In genomic region chr21:26047279-26047967, GRCh38 we compare ENCODE assay signal across 18 cellular contexts.
A peak's percentile ranks its signal among the peaks of the same experiment; 100 is the strongest.
DNase-seq lines count a peak whose midpoint lies in the region; ATAC-seq and TF ChIP-seq lines count a peak whose summit lies in the region.
"Had no signal": no experiment of that assay in that cellular context is flagged by ENCODE, and none has a peak within 500 bp of the region (broad histone marks: within the 10 kb centered on the region; RNA-seq: fewer than 3 reads in every experiment).

No MANE protein-coding gene starts in this region.

- H3K4me1 ChIP-seq in mesenchymal stem cell (ENCODE audit: control insufficient read depth, insufficient read depth, low read depth, low read length) (peaks cover 3% of the 10 kb centered on the region), PC-3 (ENCODE audit: insufficient read depth, low read length) (peaks cover 4% of the 10 kb centered on the region)
- H3K4me1 ChIP-seq: SJCRH30 had no signal

- intact Hi-C loops in PC-3 (cut with micrococcal nuclease), result no loop called here

- no peaks in the 10 kb centered on the region for H3K79me2 ChIP-seq in PC-3 (ENCODE audit: low read length)

- H3K18ac ChIP-seq in mesenchymal stem cell (ENCODE audit: low read depth in 1 of 2, low read length in 2 of 2), result no peak overlapping the region

- H2AK5ac ChIP-seq in mesenchymal stem cell (ENCODE audit: low read length, severe bottlenecking), result no peak overlapping the region

- no peak overlapping the region for H2BK5ac ChIP-seq in mesenchymal stem cell (ENCODE audit: low read depth, low read length, poor library complexity, severe bottlenecking)

- WGBS in mesenchymal stem cell, result 95% methylated on average over 3 of the region's 7 CpGs

- ATAC-seq in PC-3 (no peak), GM21515 (IDR thresholded peaks at IDR 0.05; ENCODE audit: unreplicated experiment) (no peak)
- ATAC-seq: GM12878, Panc1 had no signal

- CTCF ChIA-PET in PC-3 (lab: Charles Lee), result no interaction called here

- POLR2A ChIA-PET in PC-3 (lab: Charles Lee; ENCODE audit: unreplicated experiment), result no interaction called here

- H3K9ac ChIP-seq in mesenchymal stem cell (ENCODE audit: low read length) (no peak overlapping the region), PC-3 (ENCODE audit: low read length) (no peak overlapping the region)

- H3K9me3 ChIP-seq in mesenchymal stem cell (ENCODE audit: control insufficient read depth, low read length) (no peaks in the 10 kb centered on the region), PC-3 (ENCODE audit: low read length) (no peaks in the 10 kb centered on the region)
- H3K9me3 ChIP-seq: SJCRH30 had no signal

- in situ Hi-C loops in G401 (cut with HindIII; ENCODE audit: low sequenced_read_pairs), result no loop called here

- no peak overlapping the region for H4K8ac ChIP-seq in mesenchymal stem cell (ENCODE audit: low read length)

- H3K27ac ChIP-seq in mesenchymal stem cell (ENCODE audit: low read length, poor library complexity, severe bottlenecking), result peak overlapping the region; percentile 32
- H3K27ac ChIP-seq in PC-3 (ENCODE audit: low read length), result no peak overlapping the region
- H3K27ac ChIP-seq: 22Rv1, SJCRH30 had no signal

- no peak overlapping the region for H3K23ac ChIP-seq in mesenchymal stem cell (ENCODE audit: low read length in 2 of 2)

- H2BK120ac ChIP-seq in mesenchymal stem cell (ENCODE audit: low read depth, low read length), result no peak overlapping the region

- TF ChIP-seq CTCF in PC-3 (conservative IDR thresholded peaks at IDR 0.05; ENCODE audit: low read depth, low read length), result no peak

- no peak overlapping the region for H4K91ac ChIP-seq in mesenchymal stem cell (ENCODE audit: low read length)

- H3K36me3 ChIP-seq in mesenchymal stem cell (ENCODE audit: control insufficient read depth in 1 of 2, insufficient read depth in 2 of 2, low read depth in 1 of 2, low read length in 2 of 2) (peaks cover 14 to 83% of the 10 kb centered on the region in 2 experiments), PC-3 (ENCODE audit: low read depth, low read length) (peaks cover 39% of the 10 kb centered on the region)

- no peak overlapping the region for H3K14ac ChIP-seq in mesenchymal stem cell (ENCODE audit: low read length in 2 of 2)

- H2BK15ac ChIP-seq in mesenchymal stem cell (ENCODE audit: low read depth, poor library complexity, severe bottlenecking), result no peak overlapping the region

- H3K4ac ChIP-seq in mesenchymal stem cell (ENCODE audit: low read depth in 1 of 2, low read length in 2 of 2), result no peak overlapping the region

- no peaks in the 10 kb centered on the region for H4K20me1 ChIP-seq in PC-3 (ENCODE audit: low read length)

- peak; percentile 58 for DNase-seq in NCI-H2029 (lab: John Stamatoyannopoulos, UW)
- no peak for DNase-seq in NCI-H2029 treated with DMSO at 0.1 percent for 48 hours (lab: John Stamatoyannopoulos, UW)
- DNase-seq in G401 (ENCODE audit: low spot score), result peak; percentile 82
- DNase-seq in cerebellar cortex (ENCODE audit: low spot score), result peak; percentile 79
- no peak for DNase-seq in mesenchymal stem cell
- DNase-seq in PC-3, result no peak
- no peak for DNase-seq in NCI-H2196 treated with DMSO at 0.1 percent for 48 hours (lab: John Stamatoyannopoulos, UW; ENCODE audit: unreplicated experiment)
- DNase-seq: MM.1S, NCI-H1092, NCI-H146, NCI-H226, NCI-H524, NCI-H82, SJCRH30 had no signal

- H3F3A ChIP-seq in PC-3 (ENCODE audit: low read length, unreplicated experiment), result no peaks in the 10 kb centered on the region

- no TSS peak for BruUV-seq in PC-3 (replicated peaks; lab: Mats Ljungman, UMichigan)

- H3K9me2 ChIP-seq in PC-3 (replicated peaks; ENCODE audit: low read length), result no peaks in the 10 kb centered on the region

- H3K79me1 ChIP-seq in mesenchymal stem cell (replicated peaks; ENCODE audit: low read length, poor library complexity, severe bottlenecking), result peaks cover 27% of the 10 kb centered on the region

- H3K27me3 ChIP-seq in mesenchymal stem cell (ENCODE audit: control insufficient read depth in 1 of 2, insufficient read depth in 1 of 2, low read length in 2 of 2), result no peaks in the 10 kb centered on the region
- no peaks in the 10 kb centered on the region for H3K27me3 ChIP-seq in PC-3 (ENCODE audit: low read length)
- H3K27me3 ChIP-seq: SJCRH30 had no signal

- no peak overlapping the region for H2BK12ac ChIP-seq in mesenchymal stem cell (ENCODE audit: low read length in 2 of 2)

- H3K4me3 ChIP-seq in mesenchymal stem cell (ENCODE audit: insufficient read depth in 1 of 2, low read depth in 1 of 2, low read length in 2 of 2) (no peak overlapping the region), PC-3 (ENCODE audit: low read length) (no peak overlapping the region)
- H3K4me3 ChIP-seq: GM12878, SJCRH30 had no signal

- H3K4me2 ChIP-seq in mesenchymal stem cell (ENCODE audit: low read length, poor library complexity, severe bottlenecking) (no peak overlapping the region), PC-3 (ENCODE audit: low read length) (no peak overlapping the region)

- H2AFZ ChIP-seq in mesenchymal stem cell (ENCODE audit: low read depth, low read length) (no peak overlapping the region), PC-3 (ENCODE audit: low read length) (no peak overlapping the region)

Comparison
In these comparisons a context has a peak if more than half of its experiments do, and no peak if none do; other contexts are left out.
1. DNase-seq: peak in NCI-H2029 (single experiment), G401 (single experiment) and cerebellar cortex (single experiment); none in NCI-H2029 treated with DMSO at 0.1 percent for 48 hours (single experiment), mesenchymal stem cell (single experiment), PC-3 (single experiment) and NCI-H2196 treated with DMSO at 0.1 percent for 48 hours (single experiment).